18 cellular contexts compared by ENCODE assay signal in the genomic region with DNA sequence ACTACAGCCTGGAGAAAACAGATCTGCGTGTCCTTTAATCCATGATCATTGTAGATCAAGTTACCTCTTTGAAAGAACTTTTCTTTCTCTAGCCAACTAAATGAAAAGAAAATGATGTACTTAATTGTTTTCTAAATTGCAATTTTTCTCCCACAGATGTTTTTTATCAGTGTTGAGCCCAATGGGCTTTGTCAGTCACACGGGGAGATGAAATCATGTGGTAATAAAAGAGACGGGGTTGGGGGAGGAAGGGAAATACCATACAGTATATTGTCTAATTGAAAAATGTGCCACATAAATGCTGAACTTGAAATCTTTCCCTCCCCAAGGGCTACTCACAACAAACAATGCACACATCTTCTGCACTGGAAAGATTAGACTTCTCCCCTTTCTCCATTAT. TPM values are rescaled to one million over a fixed set of nuclear protein-coding genes. Genes with fewer than 3 reads are reported as not detected.
"Had no signal": no experiment of that assay in that cellular context is flagged by ENCODE, and none has a peak within 500 bp of the region (broad histone marks: within the 10 kb centered on the region; RNA-seq: fewer than 3 reads in every experiment).

No MANE protein-coding gene starts in this region.

- H3K4me3 ChIP-seq: esophagus squamous epithelium, psoas muscle, transverse colon had no signal

- H3K27ac Mint-ChIP-seq: activated CD4-positive, alpha-beta memory T cell treated with anti-CD3 and anti-CD28 coated beads, Interleukin-2, amount 10 ng/mL, durations not matched to agents 7 days and 5 days; activated CD4-positive, alpha-beta T cell treated with anti-CD3 and anti-CD28 coated beads for 36 hours; activated naive CD8-positive, alpha-beta T cell treated with anti-CD3 and anti-CD28 coated beads, Interleukin-2, amount 10 ng/mL, durations not matched to agents 7 days and 5 days; activated T-cell treated with anti-CD3 and anti-CD28 coated beads, Interleukin-2, amount 50 U/mL, for 72 hours; stimulated activated naive B cell treated with anti-CD40 and anti-IgM and Interleukin-4, amounts not matched to agents 10 μg/mL and 1 μg/mL and 100 μg/mL, for 72 hours; T-cell had no signal

- DNase-seq: activated CD4-positive, alpha-beta memory T cell treated with anti-CD3 and anti-CD28 coated beads, Interleukin-2, amount 10 ng/mL, durations not matched to agents 7 days and 5 days; activated CD4-positive, alpha-beta T cell treated with anti-CD3 and anti-CD28 coated beads for 36 hours; activated gamma-delta T cell treated with Interleukin-2 at 50 U/mL for 16 hours; activated naive CD8-positive, alpha-beta T cell treated with anti-CD3 and anti-CD28 coated beads, Interleukin-2, amount 10 ng/mL, durations not matched to agents 7 days and 5 days; activated T-cell treated with anti-CD3 and anti-CD28 coated beads, Interleukin-2, amount 50 U/mL, for 72 hours; aorta; esophagus squamous epithelium; left cardiac atrium; mesendoderm; psoas muscle; stimulated activated CD4-positive, alpha-beta T cell treated with anti-CD3 and anti-CD28 coated beads, Interleukin-2, amount 100 ng/mL, for 24 hours; stimulated activated naive B cell treated with anti-CD40 and anti-IgM and Interleukin-4, amounts not matched to agents 10 μg/mL and 1 μg/mL and 100 μg/mL, for 72 hours; T-cell; transverse colon; WERI-Rb-1 had no signal

- H3K36me3 ChIP-seq: esophagus squamous epithelium, transverse colon, WERI-Rb-1 had no signal

- H3K4me1 ChIP-seq: esophagus squamous epithelium, transverse colon had no signal

- H3K27ac ChIP-seq: esophagus squamous epithelium, psoas muscle, transverse colon, WERI-Rb-1 had no signal

- H3K9me3 Mint-ChIP-seq: activated CD4-positive, alpha-beta memory T cell treated with anti-CD3 and anti-CD28 coated beads, Interleukin-2, amount 10 ng/mL, durations not matched to agents 7 days and 5 days had no signal

- H3K9me3 ChIP-seq: psoas muscle, transverse colon had no signal

- H3K27me3 ChIP-seq: esophagus squamous epithelium, transverse colon had no signal

- H3K36me3 Mint-ChIP-seq: activated naive CD8-positive, alpha-beta T cell treated with anti-CD3 and anti-CD28 coated beads, Interleukin-2, amount 10 ng/mL, durations not matched to agents 7 days and 5 days; stimulated activated naive B cell treated with anti-CD40 and anti-IgM and Interleukin-4, amounts not matched to agents 10 μg/mL and 1 μg/mL and 100 μg/mL, for 72 hours; T-cell had no signal

- H3K4me3 Mint-ChIP-seq: activated CD4-positive, alpha-beta memory T cell treated with anti-CD3 and anti-CD28 coated beads, Interleukin-2, amount 10 ng/mL, durations not matched to agents 7 days and 5 days; activated CD4-positive, alpha-beta T cell treated with anti-CD3 and anti-CD28 coated beads for 36 hours; activated naive CD8-positive, alpha-beta T cell treated with anti-CD3 and anti-CD28 coated beads, Interleukin-2, amount 10 ng/mL, durations not matched to agents 7 days and 5 days; activated T-cell treated with anti-CD3 and anti-CD28 coated beads, Interleukin-2, amount 50 U/mL, for 72 hours; stimulated activated naive B cell treated with anti-CD40 and anti-IgM and Interleukin-4, amounts not matched to agents 10 μg/mL and 1 μg/mL and 100 μg/mL, for 72 hours; T-cell had no signal

- H3K4me1 Mint-ChIP-seq: activated CD4-positive, alpha-beta memory T cell treated with anti-CD3 and anti-CD28 coated beads, Interleukin-2, amount 10 ng/mL, durations not matched to agents 7 days and 5 days; activated CD4-positive, alpha-beta T cell treated with anti-CD3 and anti-CD28 coated beads for 36 hours; activated naive CD8-positive, alpha-beta T cell treated with anti-CD3 and anti-CD28 coated beads, Interleukin-2, amount 10 ng/mL, durations not matched to agents 7 days and 5 days; T-cell had no signal

RNA-seq across cellular contexts. Expression of a gene that starts 58.4 kb away (rescaled TPM):
- total RNA-seq: activated CD4-positive, alpha-beta memory T cell treated with anti-CD3 and anti-CD28 coated beads, Interleukin-2, amount 10 ng/mL, durations not matched to agents 7 days and 5 days; activated CD4-positive, alpha-beta T cell treated with anti-CD3 and anti-CD28 coated beads for 36 hours; activated naive CD8-positive, alpha-beta T cell treated with anti-CD3 and anti-CD28 coated beads, Interleukin-2, amount 10 ng/mL, durations not matched to agents 7 days and 5 days; activated T-cell treated with anti-CD3 and anti-CD28 coated beads, Interleukin-2, amount 50 U/mL, for 72 hours; aorta; esophagus squamous epithelium; osteoblast; sciatic nerve; subcutaneous adipose tissue; T-cell; transverse colon had no signal
